18 cellular contexts compared by ENCODE assay signal in the genomic region with DNA sequence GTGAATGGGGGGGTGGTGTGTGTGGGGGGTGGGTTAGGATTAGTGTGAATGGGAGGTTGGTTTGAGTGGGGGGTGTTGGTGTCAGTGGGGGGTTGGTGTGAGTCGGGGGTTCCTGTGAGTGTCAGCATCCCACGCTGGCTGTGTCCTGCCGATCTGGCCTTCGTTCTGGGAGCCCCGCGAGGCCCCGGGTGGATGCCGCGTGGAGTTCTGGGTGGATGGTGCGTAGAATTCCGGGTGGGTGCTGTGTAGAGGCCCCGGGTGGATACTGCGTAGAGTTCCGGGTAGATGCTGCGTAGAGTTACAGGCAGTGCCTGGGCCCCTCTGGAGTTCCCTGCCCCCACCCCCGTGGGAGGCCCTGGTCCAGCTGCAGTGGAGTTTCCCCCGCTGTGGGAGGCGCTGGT. TPM values are rescaled to one million over a fixed set of nuclear protein-coding genes. Genes with fewer than 3 reads are reported as not detected.
A peak's percentile ranks its signal among the peaks of the same experiment; 100 is the strongest.
DNase-seq lines count a peak whose midpoint lies in the region; ATAC-seq and TF ChIP-seq lines count a peak whose summit lies in the region.
"Had no signal": no experiment of that assay in that cellular context is flagged by ENCODE, and none has a peak within 500 bp of the region (broad histone marks: within the 10 kb centered on the region; RNA-seq: fewer than 3 reads in every experiment).

No MANE protein-coding gene starts in this region.

- no peaks in the 10 kb centered on the region for H3K36me3 Mint-ChIP-seq in natural killer cell
- no peaks in the 10 kb centered on the region for H3K36me3 Mint-ChIP-seq in immature natural killer cell

- ATAC-seq in left cardiac atrium (no peak), Right ventricle myocardium inferior (no peak), natural killer cell (no peak), upper lobe of right lung (no peak)

- H3K27ac Mint-ChIP-seq in natural killer cell (no peak overlapping the region), immature natural killer cell (no peak overlapping the region)
- H3K27ac Mint-ChIP-seq: CD4-positive, alpha-beta T cell; HFFc6 had no signal

- H3K4me3 Mint-ChIP-seq in natural killer cell (no peak overlapping the region), immature natural killer cell (no peak overlapping the region)
- H3K4me3 Mint-ChIP-seq: CD4-positive, alpha-beta T cell; HFFc6 had no signal

- H3K9me3 ChIP-seq in HEK293 (ENCODE audit: control insufficient read depth, insufficient read depth, low read depth, low read length) (no peaks in the 10 kb centered on the region), upper lobe of right lung (no peaks in the 10 kb centered on the region)

- CTCF ChIA-PET in HEK293 (lab: Yijun Ruan, JAX), result interaction anchor here (1.3 to 1.8 kb wide), 5 partner anchors 8 to 462 kb away, joined by 5 to 33 read pairs (median 13); no protein-coding TSS in a partner anchor

- no peak overlapping the region for H3K27ac ChIP-seq in HEK293 (ENCODE audit: extremely low read depth, low read depth, low read length)
- H3K27ac ChIP-seq in upper lobe of right lung, result no peak overlapping the region
- H3K27ac ChIP-seq: HL-60 had no signal

- POLR2A ChIA-PET in HEK293 (lab: Yijun Ruan, JAX), result no interaction called here

- no peaks in the 10 kb centered on the region for H3K27me3 ChIP-seq in upper lobe of right lung

- no peaks in the 10 kb centered on the region for H3K4me1 ChIP-seq in HEK293 (ENCODE audit: control insufficient read depth, insufficient read depth, low read length)
- H3K4me1 ChIP-seq in upper lobe of right lung, result peaks cover 5% of the 10 kb centered on the region

- peaks cover 13 to 43% of the 10 kb centered on the region in 2 experiments; a peak in 2 of 3 replicates for H3K36me3 ChIP-seq in HEK293 (ENCODE audit: control insufficient read depth in 2 of 2, insufficient read depth in 1 of 2, low read length in 2 of 2)
- peaks cover 7% of the 10 kb centered on the region for H3K36me3 ChIP-seq in upper lobe of right lung

- peak; percentile 18 for DNase-seq in left cardiac atrium
- DNase-seq in Right ventricle myocardium inferior (ENCODE audit: missing footprints), result no peak
- DNase-seq in natural killer cell, result peak; percentile 13
- peak; percentile 57 for DNase-seq in upper lobe of right lung
- DNase-seq in immature natural killer cell, result no peak
- DNase-seq in KG1 (lab: John Stamatoyannopoulos, UW), result no peak
- DNase-seq: AML-193; CD4-positive, alpha-beta T cell; DMS79 treated with DMSO at 0.1 percent for 48 hours; GOT3; HFFc6; KBM-7; NCI-H1048; NCI-H226; NCI-H526; RPMI8226 had no signal

- TF ChIP-seq CTCF in HEK293 (tag by site-specific recombination; IDR thresholded peaks at IDR 0.05) (no peak), natural killer cell (IDR thresholded peaks at IDR 0.05) (no peak), upper lobe of right lung (IDR thresholded peaks at IDR 0.05) (no peak)

- intact Hi-C loops in left cardiac atrium (cut with DNase I) (loop anchor here (10.0 kb wide), 3 partner anchors 62 to 262 kb away; no protein-coding TSS in a partner anchor), Right ventricle myocardium inferior (cut with DNase I) (loop anchor here (10.0 kb wide), 1 partner anchor 462 kb away; a partner anchor contains a TSS), natural killer cell (cut with micrococcal nuclease) (loop anchor here (5.0 to 10.0 kb wide), 2 partner anchors 34 to 372 kb away; no protein-coding TSS in a partner anchor), upper lobe of right lung (cut with DNase I) (no loop called here)

- H3K27me3 Mint-ChIP-seq in natural killer cell (ENCODE audit: low read depth in 2 of 2) (no peaks in the 10 kb centered on the region), immature natural killer cell (ENCODE audit: low read depth in 3 of 3) (peaks cover 0 to 4% (median 0%) of the 10 kb centered on the region in 3 donors)
- H3K27me3 Mint-ChIP-seq: CD4-positive, alpha-beta T cell had no signal

- H3K9me3 Mint-ChIP-seq in natural killer cell, result no peaks in the 10 kb centered on the region
- no peaks in the 10 kb centered on the region for H3K9me3 Mint-ChIP-seq in immature natural killer cell
- H3K9me3 Mint-ChIP-seq: CD4-positive, alpha-beta T cell; HFFc6 had no signal

- H3K4me3 ChIP-seq in HEK293 (ENCODE audit: low read depth, low read length) (no peak overlapping the region), upper lobe of right lung (no peak overlapping the region)

- peaks cover 0 to 5% of the 10 kb centered on the region in 2 donors for H3K4me1 Mint-ChIP-seq in natural killer cell
- peaks cover 0 to 1% of the 10 kb centered on the region in 2 donors for H3K4me1 Mint-ChIP-seq in immature natural killer cell

TF ChIP-seq in HEK293, 187 proteins besides CTCF, POLR2A, EP300 and RAD21:
- TF ChIP-seq, protein P1, sequence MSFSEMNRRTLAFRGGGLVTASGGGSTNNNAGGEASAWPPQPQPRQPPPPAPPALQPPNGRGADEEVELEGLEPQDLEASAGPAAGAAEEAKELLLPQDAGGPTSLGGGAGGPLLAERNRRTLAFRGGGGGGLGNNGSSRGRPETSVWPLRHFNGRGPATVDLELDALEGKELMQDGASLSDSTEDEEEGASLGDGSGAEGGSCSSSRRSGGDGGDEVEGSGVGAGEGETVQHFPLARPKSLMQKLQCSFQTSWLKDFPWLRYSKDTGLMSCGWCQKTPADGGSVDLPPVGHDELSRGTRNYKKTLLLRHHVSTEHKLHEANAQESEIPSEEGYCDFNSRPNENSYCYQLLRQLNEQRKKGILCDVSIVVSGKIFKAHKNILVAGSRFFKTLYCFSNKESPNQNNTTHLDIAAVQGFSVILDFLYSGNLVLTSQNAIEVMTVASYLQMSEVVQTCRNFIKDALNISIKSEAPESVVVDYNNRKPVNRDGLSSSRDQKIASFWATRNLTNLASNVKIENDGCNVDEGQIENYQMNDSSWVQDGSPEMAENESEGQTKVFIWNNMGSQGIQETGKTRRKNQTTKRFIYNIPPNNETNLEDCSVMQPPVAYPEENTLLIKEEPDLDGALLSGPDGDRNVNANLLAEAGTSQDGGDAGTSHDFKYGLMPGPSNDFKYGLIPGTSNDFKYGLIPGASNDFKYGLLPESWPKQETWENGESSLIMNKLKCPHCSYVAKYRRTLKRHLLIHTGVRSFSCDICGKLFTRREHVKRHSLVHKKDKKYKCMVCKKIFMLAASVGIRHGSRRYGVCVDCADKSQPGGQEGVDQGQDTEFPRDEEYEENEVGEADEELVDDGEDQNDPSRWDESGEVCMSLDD (tag by site-specific recombination; IDR thresholded peaks at IDR 0.05), result peak; percentile 37; the same call in 1 of the 2 replicates
- TF ChIP-seq ZBTB48 (tag by site-specific recombination; IDR thresholded peaks at IDR 0.05), result no peak
- no peak for TF ChIP-seq ZFHX2 (tag by site-specific recombination; conservative IDR thresholded peaks at IDR 0.05)
- no peak for TF ChIP-seq ZNF416 (tag by site-specific recombination; IDR thresholded peaks at IDR 0.05)
- TF ChIP-seq ZNF211 (tag by site-specific recombination; IDR thresholded peaks at IDR 0.05; ENCODE audit: low read depth), result no peak
- TF ChIP-seq, protein P2, sequence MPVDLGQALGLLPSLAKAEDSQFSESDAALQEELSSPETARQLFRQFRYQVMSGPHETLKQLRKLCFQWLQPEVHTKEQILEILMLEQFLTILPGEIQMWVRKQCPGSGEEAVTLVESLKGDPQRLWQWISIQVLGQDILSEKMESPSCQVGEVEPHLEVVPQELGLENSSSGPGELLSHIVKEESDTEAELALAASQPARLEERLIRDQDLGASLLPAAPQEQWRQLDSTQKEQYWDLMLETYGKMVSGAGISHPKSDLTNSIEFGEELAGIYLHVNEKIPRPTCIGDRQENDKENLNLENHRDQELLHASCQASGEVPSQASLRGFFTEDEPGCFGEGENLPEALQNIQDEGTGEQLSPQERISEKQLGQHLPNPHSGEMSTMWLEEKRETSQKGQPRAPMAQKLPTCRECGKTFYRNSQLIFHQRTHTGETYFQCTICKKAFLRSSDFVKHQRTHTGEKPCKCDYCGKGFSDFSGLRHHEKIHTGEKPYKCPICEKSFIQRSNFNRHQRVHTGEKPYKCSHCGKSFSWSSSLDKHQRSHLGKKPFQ (tag by site-specific recombination; IDR thresholded peaks at IDR 0.05), result peak; percentile 75

RNA-seq across cellular contexts. Expression of a gene that starts 8.7 kb away (rescaled TPM):
- total RNA-seq in left cardiac atrium (10 to 100 TPM in 1 of 2 donors, 1 to 10 TPM in 1; 8.4 to 10.9 TPM), Right ventricle myocardium inferior (9.2 TPM), natural killer cell (10 to 100 TPM; 21.0 to 30.2 (median 21.7) TPM), upper lobe of right lung (16.5 TPM)
- polyA plus RNA-seq in immature natural killer cell, result 10 to 100 TPM; 16.4 to 28.5 (median 17.2) TPM

RNA-seq across cellular contexts. Expression of a gene that starts 8.8 kb away (rescaled TPM):
- total RNA-seq in left cardiac atrium (10 to 100 TPM in 1 of 2 donors, 1 to 10 TPM in 1; 8.7 to 11.3 TPM), Right ventricle myocardium inferior (10.4 TPM), natural killer cell (10 to 100 TPM; 39.5 to 55.9 (median 54.2) TPM), upper lobe of right lung (16.2 TPM)
- 1 to 10 TPM; 2.9 to 6.3 (median 5.0) TPM for polyA plus RNA-seq in immature natural killer cell

Comparison
In these comparisons a context has a peak if more than half of its experiments do, and no peak if none do; other contexts are left out.
1. DNase-seq: peak in left cardiac atrium (single experiment), natural killer cell (single experiment) and upper lobe of right lung (single experiment); none in Right ventricle myocardium inferior (single experiment), immature natural killer cell (0 of 3) and KG1 (single experiment).